ENCODE assay signal across 7 cellular contexts in the genomic region with DNA sequence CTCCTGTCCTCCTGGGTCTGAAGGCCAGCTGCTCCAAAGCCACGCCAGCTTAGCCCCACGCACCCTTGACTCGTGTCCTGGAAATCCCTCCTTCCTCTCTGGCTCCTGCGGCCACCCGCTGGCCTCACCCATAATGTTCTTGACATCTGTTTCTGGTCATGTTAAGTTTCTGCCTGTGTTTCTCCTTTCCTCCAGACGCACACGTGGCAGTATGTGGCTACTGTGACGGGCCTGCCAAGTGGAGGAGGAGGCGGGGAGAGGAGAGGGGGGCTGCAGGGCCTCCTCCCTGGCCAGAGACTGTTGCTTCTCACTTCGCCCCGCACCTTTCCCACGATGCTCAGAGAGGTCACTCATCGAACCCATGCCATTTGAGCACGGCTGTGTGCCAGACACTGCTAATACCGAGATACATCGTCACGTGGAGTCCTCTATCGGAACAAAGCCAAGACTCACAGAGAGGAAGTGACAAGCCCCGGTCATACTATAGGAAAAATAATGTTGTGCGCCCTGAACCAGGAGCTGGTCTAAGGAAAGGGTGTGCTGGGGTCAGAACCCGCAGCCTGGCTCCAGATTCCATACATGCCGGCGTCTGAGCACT. TPM values are rescaled to one million over a fixed set of nuclear protein-coding genes. Genes with fewer than 3 reads are reported as not detected.
DNase-seq lines count a peak whose midpoint lies in the region; ATAC-seq and TF ChIP-seq lines count a peak whose summit lies in the region.

No MANE protein-coding gene starts in this region.

- DNase-seq in HT-29 (ENCODE audit: low spot score), result peak; percentile 34
- DNase-seq in astrocyte of the cerebellum (ENCODE audit: low read depth), result peak; percentile 24
- DNase-seq in stromal cell of bone marrow (ENCODE audit: low read depth), result peak; percentile 70
- no peak for DNase-seq in NCI-H510A (lab: John Stamatoyannopoulos, UW)

- H3K4me3 ChIP-seq in astrocyte of the cerebellum (ENCODE audit: low read depth, low read length), result no peak overlapping the region

- ATAC-seq in HG02981 (IDR thresholded peaks at IDR 0.05; ENCODE audit: unreplicated experiment), result no peak
- ATAC-seq in HG03045 (IDR thresholded peaks at IDR 0.05; ENCODE audit: unreplicated experiment), result no peak

- H3K27me3 ChIP-seq in layer of hippocampus (ENCODE audit: control insufficient read depth, insufficient read depth, low read length), result no peaks in the 10 kb centered on the region

- TF ChIP-seq CTCF in astrocyte of the cerebellum (IDR thresholded peaks at IDR 0.05; ENCODE audit: low read depth, low read length, missing control alignments), result no peak

- peak overlapping the region; percentile 48 for H3K27ac ChIP-seq in layer of hippocampus (ENCODE audit: low read depth, low read length)

- in situ Hi-C loops in astrocyte of the cerebellum (cut with HindIII; ENCODE audit: low sequenced_read_pairs), result loop anchor here (5.0 kb wide), 1 partner anchor 86 kb away; no protein-coding TSS in a partner anchor

RNA-seq across cellular contexts. Expression of gene C1QTNF6, which starts 11.5 kb away (rescaled TPM):
- 7.1 and 8.3 TPM in 2 replicates for total RNA-seq in HT-29 (2014; rRNA removed; shearing (Covaris generic))

RNA-seq across cellular contexts. Expression of gene IL2RB, which starts 26.8 kb away (rescaled TPM):
- total RNA-seq in HT-29 (2014; rRNA removed; shearing (Covaris generic)), result not detected in 2 replicates

RNA-seq across cellular contexts. Expression of gene SSTR3, which starts 35.7 kb away (rescaled TPM):
- total RNA-seq in HT-29 (2014; rRNA removed; shearing (Covaris generic)), result not detected in 2 replicates
